ENCODE assay signal across 29 cellular contexts in genomic region chr12:20030847-20031246, GRCh38.
A peak's percentile ranks its signal among the peaks of the same experiment; 100 is the strongest.
DNase-seq lines count a peak whose midpoint lies in the region; ATAC-seq and TF ChIP-seq lines count a peak whose summit lies in the region.
"Had no signal": no experiment of that assay in that cellular context is flagged by ENCODE, and none has a peak within 500 bp of the region (broad histone marks: within the 10 kb centered on the region; RNA-seq: fewer than 3 reads in every experiment).

No MANE protein-coding gene starts in this region.

- H3F3A ChIP-seq in MM.1S (ENCODE audit: insufficient read depth, low read length), result no peaks in the 10 kb centered on the region

- no peak overlapping the region for H3K4me2 ChIP-seq in MM.1S (ENCODE audit: low read depth, low read length)

- intact Hi-C loops in upper lobe of right lung (cut with DNase I), result no loop called here

- no peak for TF ChIP-seq CTCF in fibroblast of pulmonary artery (IDR thresholded peaks at IDR 0.05; ENCODE audit: low read length, missing control alignments)
- no peak for TF ChIP-seq CTCF in mesothelial cell of epicardium (IDR thresholded peaks at IDR 0.05; ENCODE audit: unreplicated experiment)
- TF ChIP-seq CTCF in upper lobe of right lung (IDR thresholded peaks at IDR 0.05), result no peak
- TF ChIP-seq CTCF in MM.1S (IDR thresholded peaks at IDR 0.05; ENCODE audit: low read length), result no peak

- no peak overlapping the region for H3K9ac ChIP-seq in MM.1S (ENCODE audit: low read length)

- no peaks in the 10 kb centered on the region for H3K36me3 Mint-ChIP-seq in mesothelial cell of epicardium
- H3K36me3 Mint-ChIP-seq: activated naive CD8-positive, alpha-beta T cell treated with anti-CD3 and anti-CD28 coated beads for 36 hours; CD14-positive monocyte; naive B cell had no signal

- no peaks in the 10 kb centered on the region for H3K27me3 Mint-ChIP-seq in mesothelial cell of epicardium (ENCODE audit: low read depth)
- H3K27me3 Mint-ChIP-seq: activated naive CD8-positive, alpha-beta T cell treated with anti-CD3 and anti-CD28 coated beads for 36 hours; naive B cell had no signal

- no peaks in the 10 kb centered on the region for H4K20me1 ChIP-seq in MM.1S (ENCODE audit: insufficient read depth, low read length)

- H2AFZ ChIP-seq in MM.1S (ENCODE audit: low read length), result no peak overlapping the region

- H3K4me1 Mint-ChIP-seq in mesothelial cell of epicardium, result peaks cover 17% of the 10 kb centered on the region
- H3K4me1 Mint-ChIP-seq: activated naive CD8-positive, alpha-beta T cell treated with anti-CD3 and anti-CD28 coated beads for 36 hours; naive B cell had no signal

- no peaks in the 10 kb centered on the region for H3K36me3 ChIP-seq in upper lobe of right lung
- no peaks in the 10 kb centered on the region for H3K36me3 ChIP-seq in MM.1S (replicated peaks; ENCODE audit: insufficient read depth, low read length)
- H3K36me3 ChIP-seq: MG63, SJSA1, spleen had no signal

- no peaks in the 10 kb centered on the region for H3K79me2 ChIP-seq in MM.1S (ENCODE audit: low read length)

- H3K4me1 ChIP-seq in upper lobe of right lung (no peaks in the 10 kb centered on the region), MM.1S (ENCODE audit: low read length) (no peaks in the 10 kb centered on the region)
- H3K4me1 ChIP-seq: SJSA1, spleen had no signal

- no peaks in the 10 kb centered on the region for H3K9me2 ChIP-seq in MM.1S (replicated peaks; ENCODE audit: insufficient read depth, low read length)

- H3K4me3 ChIP-seq in fibroblast of pulmonary artery (replicated peaks; ENCODE audit: low read depth, low read length) (no peak overlapping the region), upper lobe of right lung (no peak overlapping the region), MM.1S (ENCODE audit: low read length) (no peak overlapping the region)
- H3K4me3 ChIP-seq: dorsolateral prefrontal cortex, GM12878, MG63, SJSA1, spleen had no signal

- H3K9me3 Mint-ChIP-seq in mesothelial cell of epicardium, result no peaks in the 10 kb centered on the region
- H3K9me3 Mint-ChIP-seq: activated naive CD8-positive, alpha-beta T cell treated with anti-CD3 and anti-CD28 coated beads for 36 hours had no signal

- H3K27ac ChIP-seq in upper lobe of right lung (no peak overlapping the region), MM.1S (ENCODE audit: low read length) (no peak overlapping the region)
- H3K27ac ChIP-seq: 22Rv1, dorsolateral prefrontal cortex, SJSA1, spleen had no signal

- H3K9me3 ChIP-seq in upper lobe of right lung (no peaks in the 10 kb centered on the region), MM.1S (replicated peaks; ENCODE audit: insufficient read depth, low read length) (no peaks in the 10 kb centered on the region)
- H3K9me3 ChIP-seq: MG63, SJSA1, spleen had no signal

- H3K4me3 Mint-ChIP-seq in mesothelial cell of epicardium, result no peak overlapping the region
- H3K4me3 Mint-ChIP-seq: activated naive CD8-positive, alpha-beta T cell treated with anti-CD3 and anti-CD28 coated beads for 36 hours; CD14-positive monocyte; naive B cell; T-helper 1 cell treated with Interleukin-12 subunit alpha and Interleukin-12 subunit beta and Interleukin-4 antibody, amounts not matched to agents 30 μg/mL and 1 μg/mL, for 36 hours had no signal

- H3K27ac Mint-ChIP-seq in mesothelial cell of epicardium, result peak overlapping the region; percentile 55
- H3K27ac Mint-ChIP-seq: activated naive CD8-positive, alpha-beta T cell treated with anti-CD3 and anti-CD28 coated beads for 36 hours; CD14-positive monocyte; naive B cell; T-helper 1 cell treated with Interleukin-12 subunit alpha and Interleukin-12 subunit beta and Interleukin-4 antibody, amounts not matched to agents 30 μg/mL and 1 μg/mL, for 36 hours had no signal

- DNase-seq in DMS53 (lab: John Stamatoyannopoulos, UW) (peak; percentile 36), DMS53 treated with DMSO at 0.1 percent for 48 hours (lab: John Stamatoyannopoulos, UW; ENCODE audit: unreplicated experiment) (no peak), fibroblast of pulmonary artery (ENCODE audit: low read depth) (peak; percentile 58), mesothelial cell of epicardium (ENCODE audit: low spot score in 2 of 2, unreplicated experiment in 2 of 2) (no peak), upper lobe of right lung (no peak), NCI-H526 treated with DMSO at 0.1 percent for 48 hours (lab: John Stamatoyannopoulos, UW) (no peak), cerebellar cortex (ENCODE audit: low spot score) (no peak), MM.1S (no peak)
- DNase-seq: activated CD4-positive, alpha-beta T cell treated with anti-CD3 and anti-CD28 coated beads for 1 hour; activated effector memory CD4-positive, alpha-beta T cell treated with Interleukin-2 at 50 U/mL for 16 hours; activated naive CD8-positive, alpha-beta T cell treated with anti-CD3 and anti-CD28 coated beads for 36 hours; aorta; central memory CD4-positive, alpha-beta T cell; dorsolateral prefrontal cortex; KG1; MG63; naive B cell; NCI-H1417 treated with DMSO at 0.1 percent for 48 hours; NCI-H2081 treated with DMSO at 0.1 percent for 48 hours; NCI-H774; occipital lobe; spleen; stimulated activated CD4-positive, alpha-beta T cell treated with anti-CD3 and anti-CD28 coated beads, Interleukin-2, amount 100 ng/mL, for 48 hours had no signal

- H3K27me3 ChIP-seq in upper lobe of right lung (no peaks in the 10 kb centered on the region), MM.1S (replicated peaks; ENCODE audit: insufficient read depth, low read length) (no peaks in the 10 kb centered on the region)
- H3K27me3 ChIP-seq: dorsolateral prefrontal cortex, MG63, SJSA1, spleen had no signal

- peak; percentile 47 for ATAC-seq in upper lobe of right lung
- ATAC-seq: GM12878, left lobe of liver had no signal

Comparison
In these comparisons a context has a peak if more than half of its experiments do, and no peak if none do; other contexts are left out.
1. DNase-seq: peak in DMS53 (single experiment) and fibroblast of pulmonary artery (single experiment); none in DMS53 treated with DMSO at 0.1 percent for 48 hours (single experiment), mesothelial cell of epicardium (0 of 2), upper lobe of right lung (single experiment), NCI-H526 treated with DMSO at 0.1 percent for 48 hours (single experiment), cerebellar cortex (single experiment) and MM.1S (single experiment).